Comparison of ENCODE assay signal across 11 cellular contexts in the genomic region with DNA sequence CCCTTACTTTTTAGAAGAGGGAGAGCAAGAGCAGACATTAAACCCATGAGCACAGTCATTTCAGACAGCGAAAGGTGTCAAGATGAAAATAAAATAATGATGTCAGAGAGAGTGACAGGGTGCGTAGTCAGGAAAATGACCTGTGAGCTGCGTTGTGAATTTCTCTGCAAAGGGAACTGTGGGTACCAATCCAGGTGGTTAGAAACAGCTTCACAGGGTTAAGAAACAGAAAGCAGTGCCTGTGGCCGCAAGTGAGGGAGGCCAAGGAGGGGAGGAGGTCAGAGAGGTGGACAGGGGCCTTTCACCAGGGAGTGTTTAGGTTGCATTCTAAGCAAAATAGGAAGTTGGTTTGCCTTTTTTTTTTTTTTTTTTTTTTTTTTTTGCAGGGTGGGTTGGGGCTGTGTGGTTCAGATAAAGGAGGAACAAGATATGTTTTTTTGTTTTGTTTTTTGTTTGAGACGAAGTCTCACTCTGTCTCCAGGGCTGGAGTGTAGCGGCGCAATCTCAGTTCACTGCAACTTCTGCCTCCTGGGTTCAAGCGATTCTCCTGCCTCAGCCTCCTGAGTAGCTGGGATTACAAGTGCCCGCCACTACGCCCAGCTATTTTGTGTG. TPM values are rescaled to one million over a fixed set of nuclear protein-coding genes. Genes with fewer than 3 reads are reported as not detected.
DNase-seq lines count a peak whose midpoint lies in the region; ATAC-seq and TF ChIP-seq lines count a peak whose summit lies in the region.
"Had no signal": no experiment of that assay in that cellular context is flagged by ENCODE, and none has a peak within 500 bp of the region (broad histone marks: within the 10 kb centered on the region; RNA-seq: fewer than 3 reads in every experiment).

No MANE protein-coding gene starts in this region.

- peak; percentile 67 for ATAC-seq in HG03439 (IDR thresholded peaks at IDR 0.05; ENCODE audit: unreplicated experiment)
- peak; percentile 73 for ATAC-seq in activated B cell treated with CpG ODN at 0.5 μM for 24 hours (ENCODE audit: low read depth)

- no peak for TF ChIP-seq CTCF in activated B cell treated with CpG ODN at 0.5 μM for 24 hours (IDR thresholded peaks at IDR 0.05)
- TF ChIP-seq CTCF in suprapubic skin (IDR thresholded peaks at IDR 0.05) = no peak

- no peak overlapping the region for H3K4me3 Mint-ChIP-seq in activated naive CD4-positive, alpha-beta T cell treated with anti-CD3 and anti-CD28 coated beads for 36 hours
- H3K4me3 Mint-ChIP-seq in activated B cell treated with CpG ODN at 0.5 μM for 24 hours = peak overlapping the region; percentile 59
- peak overlapping the region; percentile 12 for H3K4me3 Mint-ChIP-seq in stimulated activated naive CD8-positive, alpha-beta T cell treated with anti-CD3 and anti-CD28 coated beads, Interleukin-15, Interleukin-2, amounts not matched to agents 100 ng/mL and 50 ng/mL, for 24 hours
- H3K4me3 Mint-ChIP-seq: activated naive CD4-positive, alpha-beta T cell treated with anti-CD3 and anti-CD28 coated beads, Interleukin-2, amount 10 ng/mL, durations not matched to agents 7 days and 5 days had no signal

- DNase-seq in activated naive CD4-positive, alpha-beta T cell treated with anti-CD3 and anti-CD28 coated beads for 36 hours = no peak
- no peak for DNase-seq in activated naive CD4-positive, alpha-beta T cell treated with anti-CD3 and anti-CD28 coated beads, Interleukin-2, amount 50 U/mL, for 16 hours
- DNase-seq in activated B cell treated with CpG ODN at 0.5 μM for 24 hours (no peak), NCI-H82 (lab: John Stamatoyannopoulos, UW) (no peak), SK-N-DZ (ENCODE audit: low spot score) (no peak), suprapubic skin (ENCODE audit: low spot score in 2 of 2) (no peak)
- DNase-seq: activated naive CD4-positive, alpha-beta T cell treated with anti-CD3 and anti-CD28 coated beads, Interleukin-2, amount 10 ng/mL, durations not matched to agents 7 days and 5 days; foreskin melanocyte had no signal

- CTCF ChIA-PET in activated naive CD4-positive, alpha-beta T cell treated with anti-CD3 and anti-CD28 coated beads for 36 hours (lab: Charles Lee) = no interaction called here
- CTCF ChIA-PET in activated B cell treated with CpG ODN at 0.5 μM for 24 hours (lab: Charles Lee) = interaction anchor here (0.5 to 2.3 kb wide), 2 partner anchors 143 to 190 kb away, joined by 3 to 6 read pairs; no protein-coding TSS in a partner anchor

- H3K27ac ChIP-seq in suprapubic skin = no peak overlapping the region

- WGBS in suprapubic skin = 81% methylated on average over 10 of the region's 10 CpGs

- H3K4me3 ChIP-seq in suprapubic skin = no peak overlapping the region
- H3K4me3 ChIP-seq: tibial nerve had no signal

- peaks cover 4% of the 10 kb centered on the region for H3K4me1 Mint-ChIP-seq in activated naive CD4-positive, alpha-beta T cell treated with anti-CD3 and anti-CD28 coated beads for 36 hours (ENCODE audit: low read depth)
- peaks cover 25% of the 10 kb centered on the region for H3K4me1 Mint-ChIP-seq in activated B cell treated with CpG ODN at 0.5 μM for 24 hours
- peaks cover 10% of the 10 kb centered on the region for H3K4me1 Mint-ChIP-seq in stimulated activated naive CD8-positive, alpha-beta T cell treated with anti-CD3 and anti-CD28 coated beads, Interleukin-15, Interleukin-2, amounts not matched to agents 100 ng/mL and 50 ng/mL, for 24 hours (ENCODE audit: low read depth)

- intact Hi-C loops in activated naive CD4-positive, alpha-beta T cell treated with anti-CD3 and anti-CD28 coated beads for 36 hours (cut with micrococcal nuclease) = no loop called here
- intact Hi-C loops in activated B cell treated with CpG ODN at 0.5 μM for 24 hours (cut with micrococcal nuclease) = no loop called here

- POLR2A ChIA-PET in activated B cell treated with CpG ODN at 0.5 μM for 24 hours (lab: Charles Lee) = interaction anchor here (0.6 to 2.7 kb wide), 18 partner anchors 16 to 1763 kb away, joined by 3 to 18 read pairs (median 4); partner anchors contain the start of genes DPF2, FAM89B, MALAT1 and ZNRD2

- TF ChIP-seq EP300 in suprapubic skin (IDR thresholded peaks at IDR 0.05) = no peak

- peak overlapping the region; percentile 72 for H3K27ac Mint-ChIP-seq in activated naive CD4-positive, alpha-beta T cell treated with anti-CD3 and anti-CD28 coated beads for 36 hours
- peak overlapping the region; percentile 92 for H3K27ac Mint-ChIP-seq in activated B cell treated with CpG ODN at 0.5 μM for 24 hours
- H3K27ac Mint-ChIP-seq in stimulated activated naive CD8-positive, alpha-beta T cell treated with anti-CD3 and anti-CD28 coated beads, Interleukin-15, Interleukin-2, amounts not matched to agents 100 ng/mL and 50 ng/mL, for 24 hours = peak overlapping the region; percentile 68
- H3K27ac Mint-ChIP-seq: activated naive CD4-positive, alpha-beta T cell treated with anti-CD3 and anti-CD28 coated beads, Interleukin-2, amount 10 ng/mL, durations not matched to agents 7 days and 5 days had no signal

- no peaks in the 10 kb centered on the region for H3K36me3 ChIP-seq in suprapubic skin
- H3K36me3 ChIP-seq: tibial nerve had no signal

- no peaks in the 10 kb centered on the region for H3K27me3 ChIP-seq in suprapubic skin
- H3K27me3 ChIP-seq: tibial nerve had no signal

- H3K9me3 Mint-ChIP-seq in activated naive CD4-positive, alpha-beta T cell treated with anti-CD3 and anti-CD28 coated beads for 36 hours = no peaks in the 10 kb centered on the region
- H3K9me3 Mint-ChIP-seq in activated B cell treated with CpG ODN at 0.5 μM for 24 hours = no peaks in the 10 kb centered on the region
- H3K9me3 Mint-ChIP-seq in stimulated activated naive CD8-positive, alpha-beta T cell treated with anti-CD3 and anti-CD28 coated beads, Interleukin-15, Interleukin-2, amounts not matched to agents 100 ng/mL and 50 ng/mL, for 24 hours = no peaks in the 10 kb centered on the region
- H3K9me3 Mint-ChIP-seq: activated naive CD4-positive, alpha-beta T cell treated with anti-CD3 and anti-CD28 coated beads, Interleukin-2, amount 10 ng/mL, durations not matched to agents 7 days and 5 days had no signal

- no peaks in the 10 kb centered on the region for H3K9me3 ChIP-seq in suprapubic skin
- H3K9me3 ChIP-seq: tibial nerve had no signal

- no peaks in the 10 kb centered on the region for H3K36me3 Mint-ChIP-seq in activated naive CD4-positive, alpha-beta T cell treated with anti-CD3 and anti-CD28 coated beads for 36 hours (ENCODE audit: low read depth)
- no peaks in the 10 kb centered on the region for H3K36me3 Mint-ChIP-seq in activated B cell treated with CpG ODN at 0.5 μM for 24 hours (ENCODE audit: low read depth)
- H3K36me3 Mint-ChIP-seq in stimulated activated naive CD8-positive, alpha-beta T cell treated with anti-CD3 and anti-CD28 coated beads, Interleukin-15, Interleukin-2, amounts not matched to agents 100 ng/mL and 50 ng/mL, for 24 hours (ENCODE audit: low read depth) = no peaks in the 10 kb centered on the region
- H3K36me3 Mint-ChIP-seq: activated naive CD4-positive, alpha-beta T cell treated with anti-CD3 and anti-CD28 coated beads, Interleukin-2, amount 10 ng/mL, durations not matched to agents 7 days and 5 days had no signal

- H3K4me1 ChIP-seq in suprapubic skin = peaks cover 9% of the 10 kb centered on the region

- no peak for TF ChIP-seq POLR2A in suprapubic skin (IDR thresholded peaks at IDR 0.05)

- no peaks in the 10 kb centered on the region for H3K27me3 Mint-ChIP-seq in activated naive CD4-positive, alpha-beta T cell treated with anti-CD3 and anti-CD28 coated beads for 36 hours (ENCODE audit: low read depth)
- H3K27me3 Mint-ChIP-seq in activated B cell treated with CpG ODN at 0.5 μM for 24 hours = no peaks in the 10 kb centered on the region
- no peaks in the 10 kb centered on the region for H3K27me3 Mint-ChIP-seq in stimulated activated naive CD8-positive, alpha-beta T cell treated with anti-CD3 and anti-CD28 coated beads, Interleukin-15, Interleukin-2, amounts not matched to agents 100 ng/mL and 50 ng/mL, for 24 hours

RNA-seq across cellular contexts. Expression of gene TIGD3, which starts 7.9 kb away (rescaled TPM):
- under 1 TPM; 0.32 to 0.62 TPM for total RNA-seq in activated naive CD4-positive, alpha-beta T cell treated with anti-CD3 and anti-CD28 coated beads for 36 hours
- 1.4 and 1.6 TPM in 2 replicates for total RNA-seq in activated B cell treated with CpG ODN at 0.5 μM for 24 hours
- polyA plus RNA-seq in SK-N-DZ (2014; cell fraction: cytosol; rRNA removed) = 6.0 and 6.7 TPM in 2 replicates
- polyA plus RNA-seq in SK-N-DZ (2014; cell fraction: nucleus; rRNA removed) = 4.2 and 5.5 TPM in 2 replicates
- total RNA-seq in suprapubic skin = under 1 TPM in 3 of 4 donors, not detected in 1; 0.32 to 0.76 (median 0.64) TPM

RNA-seq across cellular contexts. Expression of gene SLC25A45, which starts 20.0 kb away (rescaled TPM):
- total RNA-seq in activated naive CD4-positive, alpha-beta T cell treated with anti-CD3 and anti-CD28 coated beads for 36 hours = 10 to 100 TPM; 10.4 to 12.1 TPM
- total RNA-seq in activated B cell treated with CpG ODN at 0.5 μM for 24 hours = 11.4 and 12.3 TPM in 2 replicates
- polyA plus RNA-seq in SK-N-DZ (2014; cell fraction: cytosol; rRNA removed) = 2.4 and 3.9 TPM in 2 replicates
- polyA plus RNA-seq in SK-N-DZ (2014; cell fraction: nucleus; rRNA removed) = 2.0 and 7.1 TPM in 2 replicates
- 1 to 10 TPM; 3.9 to 6.2 (median 4.7) TPM for total RNA-seq in suprapubic skin

RNA-seq across cellular contexts. Expression of gene FRMD8, which starts 24.0 kb away (rescaled TPM):
- total RNA-seq in activated naive CD4-positive, alpha-beta T cell treated with anti-CD3 and anti-CD28 coated beads for 36 hours = 10 to 100 TPM; 38.2 to 40.0 TPM
- total RNA-seq in activated B cell treated with CpG ODN at 0.5 μM for 24 hours (68.6 and 70.6 TPM in 2 replicates), suprapubic skin (100 to 1,000 TPM in 1 of 4 donors, 10 to 100 TPM in 3; 56.2 to 107 (median 81.5) TPM)
- 25.3 and 31.8 TPM in 2 replicates for polyA plus RNA-seq in SK-N-DZ (2014; cell fraction: cytosol; rRNA removed)
- polyA plus RNA-seq in SK-N-DZ (2014; cell fraction: nucleus; rRNA removed) = 28.6 and 39.3 TPM in 2 replicates

RNA-seq across cellular contexts. Expression of gene DPF2, which starts 28.8 kb away (rescaled TPM):
- total RNA-seq in activated naive CD4-positive, alpha-beta T cell treated with anti-CD3 and anti-CD28 coated beads for 36 hours = 10 to 100 TPM; 61.3 to 63.0 TPM
- total RNA-seq in activated B cell treated with CpG ODN at 0.5 μM for 24 hours (88.3 and 89.6 TPM in 2 replicates), suprapubic skin (10 to 100 TPM; 17.8 to 35.8 (median 27.4) TPM)
- polyA plus RNA-seq in SK-N-DZ (2014; cell fraction: cytosol; rRNA removed) = 41.3 and 44.7 TPM in 2 replicates
- 38.9 and 45.8 TPM in 2 replicates for polyA plus RNA-seq in SK-N-DZ (2014; cell fraction: nucleus; rRNA removed)

RNA-seq across cellular contexts. Expression of gene CDC42EP2, which starts 47.8 kb away (rescaled TPM):
- 1 to 10 TPM in 1 of 2 experiments, under 1 TPM in 1; 0.57 to 1.5 TPM for total RNA-seq in activated naive CD4-positive, alpha-beta T cell treated with anti-CD3 and anti-CD28 coated beads for 36 hours
- 0.18 and 0.83 TPM in 2 replicates for total RNA-seq in activated B cell treated with CpG ODN at 0.5 μM for 24 hours
- polyA plus RNA-seq in SK-N-DZ (2014; cell fraction: cytosol; rRNA removed) = 0.08 and 0.54 TPM in 2 replicates
- 0.64 and 0.82 TPM in 2 replicates for polyA plus RNA-seq in SK-N-DZ (2014; cell fraction: nucleus; rRNA removed)
- total RNA-seq in suprapubic skin = 1 to 10 TPM; 1.9 to 8.3 (median 5.7) TPM
